17 cellular contexts compared by ENCODE assay signal in the genomic region with DNA sequence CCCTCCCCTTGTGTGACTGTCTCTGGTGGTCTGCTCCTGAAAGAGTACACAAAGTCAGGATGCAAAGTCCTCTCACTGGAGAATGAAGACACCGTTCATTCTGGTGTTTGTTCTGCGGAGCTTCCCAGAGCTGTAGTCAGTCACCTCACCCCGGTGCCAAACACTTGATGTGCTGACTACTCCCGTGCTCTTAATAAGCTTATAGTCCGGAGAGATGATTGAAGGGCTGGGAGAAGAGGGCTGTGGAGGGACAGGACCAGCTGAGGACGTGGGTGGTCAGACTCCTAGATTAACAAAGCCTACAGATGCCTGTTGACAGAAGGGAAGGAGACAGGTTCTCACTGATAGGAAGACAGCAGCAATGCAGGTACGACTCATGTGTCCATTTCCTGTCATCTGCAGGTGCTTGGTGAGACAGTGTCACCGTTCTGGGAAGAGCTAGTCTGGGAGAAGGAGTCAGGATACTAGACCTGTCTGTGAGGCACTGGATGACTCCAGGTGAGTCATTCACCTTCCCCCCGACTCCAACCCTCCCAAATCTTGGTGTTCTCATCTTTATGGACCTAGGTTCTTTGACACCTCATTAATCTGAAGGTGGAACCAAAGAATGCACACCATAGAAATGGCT. TPM values are rescaled to one million over a fixed set of nuclear protein-coding genes. Genes with fewer than 3 reads are reported as not detected.
DNase-seq lines count a peak whose midpoint lies in the region; ATAC-seq, FAIRE-seq and TF ChIP-seq lines count a peak whose summit lies in the region.
"Had no signal": no experiment of that assay in that cellular context is flagged by ENCODE, and none has a peak within 500 bp of the region (broad histone marks: within the 10 kb centered on the region; RNA-seq: fewer than 3 reads in every experiment).

No MANE protein-coding gene starts in this region.

- TF ChIP-seq POLR2A in breast epithelium (IDR thresholded peaks at IDR 0.05): no peak

- H3K27me3 ChIP-seq in breast epithelium (no peaks in the 10 kb centered on the region), PC-3 (ENCODE audit: low read length) (no peaks in the 10 kb centered on the region)

- intact Hi-C loops in MCF 10A (cut with micrococcal nuclease): no loop called here
- intact Hi-C loops in breast epithelium (cut with DNase I; ENCODE audit: low total_unique reads): no loop called here
- intact Hi-C loops in PC-3 (cut with micrococcal nuclease): no loop called here

- no peaks in the 10 kb centered on the region for H3K9me3 Mint-ChIP-seq in MCF 10A (ENCODE audit: unreplicated experiment)
- H3K9me3 Mint-ChIP-seq: activated naive CD4-positive, alpha-beta T cell treated with anti-CD3 and anti-CD28 coated beads, Interleukin-2, amount 10 ng/mL, durations not matched to agents 7 days and 5 days; CD4-positive, alpha-beta memory T cell; HFFc6; neural crest cell had no signal

- POLR2A ChIA-PET in MCF 10A (lab: Yijun Ruan, JAX): interaction anchor here (0.7 to 1.6 kb wide), 3 partner anchors 17 to 28 kb away, joined by 3 to 9 read pairs (median 7); no protein-coding TSS in a partner anchor
- POLR2A ChIA-PET in PC-3 (lab: Charles Lee; ENCODE audit: unreplicated experiment): no interaction called here

- no peaks in the 10 kb centered on the region for H3K4me1 ChIP-seq in breast epithelium
- peaks cover 49% of the 10 kb centered on the region for H3K4me1 ChIP-seq in PC-3 (ENCODE audit: insufficient read depth, low read length)

- H3K27ac Mint-ChIP-seq in MCF 10A (ENCODE audit: low read depth, unreplicated experiment): no peak overlapping the region
- H3K27ac Mint-ChIP-seq: activated naive CD4-positive, alpha-beta T cell treated with anti-CD3 and anti-CD28 coated beads, Interleukin-2, amount 10 ng/mL, durations not matched to agents 7 days and 5 days; HFFc6 had no signal

- H3K36me3 ChIP-seq in breast epithelium (no peaks in the 10 kb centered on the region), PC-3 (ENCODE audit: low read depth, low read length) (no peaks in the 10 kb centered on the region)
- H3K36me3 ChIP-seq: esophagus squamous epithelium had no signal

- H3F3A ChIP-seq in PC-3 (ENCODE audit: low read length, unreplicated experiment): no peaks in the 10 kb centered on the region

- H3K9me2 ChIP-seq in PC-3 (replicated peaks; ENCODE audit: low read length): no peaks in the 10 kb centered on the region

- peak overlapping the region; percentile 64 for H3K4me2 ChIP-seq in PC-3 (ENCODE audit: low read length)

- no peak overlapping the region for H2AFZ ChIP-seq in PC-3 (ENCODE audit: low read length)

- peaks cover 17% of the 10 kb centered on the region for H3K4me1 Mint-ChIP-seq in MCF 10A (ENCODE audit: insufficient read depth, unreplicated experiment)
- H3K4me1 Mint-ChIP-seq: activated naive CD4-positive, alpha-beta T cell treated with anti-CD3 and anti-CD28 coated beads, Interleukin-2, amount 10 ng/mL, durations not matched to agents 7 days and 5 days; CD4-positive, alpha-beta memory T cell had no signal

- peak overlapping the region; percentile 35; the same call in 1 of the 2 replicates for H3K9ac ChIP-seq in PC-3 (ENCODE audit: low read length)

- DNase-seq in MCF 10A (ENCODE audit: unreplicated experiment): peak; percentile 54
- no peak for DNase-seq in breast epithelium (ENCODE audit: low spot score in 2 of 2)
- DNase-seq in PC-3: peak; percentile 89
- DNase-seq in epithelial cell of esophagus (ENCODE audit: low read depth): peak; percentile 76
- DNase-seq in urothelium cell line (ENCODE audit: low spot score): peak; percentile 49
- DNase-seq in HCEC 1CT: no peak
- DNase-seq in NCI-H1436 (lab: John Stamatoyannopoulos, UW): no peak
- DNase-seq in SKM-1 (lab: John Stamatoyannopoulos, UW; ENCODE audit: unreplicated experiment): no peak
- DNase-seq: activated naive CD4-positive, alpha-beta T cell treated with anti-CD3 and anti-CD28 coated beads, Interleukin-2, amount 10 ng/mL, durations not matched to agents 7 days and 5 days; CD4-positive, alpha-beta memory T cell; esophagus squamous epithelium; MM.1S; NCI-H2081 treated with DMSO at 0.1 percent for 48 hours had no signal

- no peak for FAIRE-seq in urothelium cell line (lab: Jason Lieb, UNC)
- FAIRE-seq: GM12891 had no signal

- H3K4me3 ChIP-seq in breast epithelium (no peak overlapping the region), PC-3 (ENCODE audit: low read length) (peak overlapping the region; percentile 5; the same call in 1 of the 2 replicates), epithelial cell of esophagus (ENCODE audit: low read length) (no peak overlapping the region)
- H3K4me3 ChIP-seq: esophagus squamous epithelium had no signal

- ATAC-seq in PC-3: peak; percentile 72

- H3K27me3 Mint-ChIP-seq in MCF 10A (ENCODE audit: insufficient read depth, unreplicated experiment): no peaks in the 10 kb centered on the region

- H3K79me2 ChIP-seq in PC-3 (ENCODE audit: low read length): no peaks in the 10 kb centered on the region

- no peak for TF ChIP-seq CTCF in MCF 10A (IDR thresholded peaks at IDR 0.05; ENCODE audit: unreplicated experiment)
- TF ChIP-seq CTCF in breast epithelium (IDR thresholded peaks at IDR 0.05): no peak
- TF ChIP-seq CTCF in PC-3 (conservative IDR thresholded peaks at IDR 0.05; ENCODE audit: low read depth, low read length): no peak
- no peak for TF ChIP-seq CTCF in epithelial cell of esophagus (IDR thresholded peaks at IDR 0.05; ENCODE audit: insufficient read depth, low read depth, low read length, missing control alignments)

- BruUV-seq in MCF 10A (replicated peaks; lab: Mats Ljungman, UMichigan) (no TSS peak), PC-3 (replicated peaks; lab: Mats Ljungman, UMichigan) (no TSS peak)

- CTCF ChIA-PET in MCF 10A (lab: Yijun Ruan, JAX): interaction anchor here (0.7 to 2.3 kb wide), 6 partner anchors 11 to 81 kb away, joined by 3 to 9 read pairs (median 4); no protein-coding TSS in a partner anchor
- CTCF ChIA-PET in PC-3 (lab: Charles Lee): interaction anchor here (0.6 kb wide), 1 partner anchor 21 kb away, joined by 3 read pairs; no protein-coding TSS in a partner anchor

- H3K27ac ChIP-seq in breast epithelium (no peak overlapping the region), PC-3 (ENCODE audit: low read length) (peak overlapping the region; percentile 86)
- H3K27ac ChIP-seq: esophagus squamous epithelium had no signal

- no peaks in the 10 kb centered on the region for H3K36me3 Mint-ChIP-seq in MCF 10A (ENCODE audit: insufficient read depth, unreplicated experiment)
- H3K36me3 Mint-ChIP-seq: activated naive CD4-positive, alpha-beta T cell treated with anti-CD3 and anti-CD28 coated beads, Interleukin-2, amount 10 ng/mL, durations not matched to agents 7 days and 5 days; CD4-positive, alpha-beta memory T cell had no signal

- H3K4me3 Mint-ChIP-seq in MCF 10A (ENCODE audit: unreplicated experiment): no peak overlapping the region
- H3K4me3 Mint-ChIP-seq: activated naive CD4-positive, alpha-beta T cell treated with anti-CD3 and anti-CD28 coated beads, Interleukin-2, amount 10 ng/mL, durations not matched to agents 7 days and 5 days; CD4-positive, alpha-beta memory T cell; HFFc6; neural crest cell had no signal

- H4K20me1 ChIP-seq in PC-3 (ENCODE audit: low read length): no peaks in the 10 kb centered on the region

- H3K9me3 ChIP-seq in breast epithelium (no peaks in the 10 kb centered on the region), PC-3 (ENCODE audit: low read length) (no peaks in the 10 kb centered on the region)
- H3K9me3 ChIP-seq: esophagus squamous epithelium had no signal

RNA-seq across cellular contexts. Expression of gene LRRN2, which starts 40.4 kb away (rescaled TPM):
- not detected in 2 replicates for total RNA-seq in MCF 10A (2022)
- total RNA-seq in breast epithelium: 1 to 10 TPM in 2 of 3 donors, under 1 TPM in 1; 0.32 to 2.5 (median 2.0) TPM
- total RNA-seq in PC-3 (2014; rRNA removed): 5.0 and 9.0 TPM in 2 replicates
- total RNA-seq: CD4-positive, alpha-beta memory T cell; HFFc6; T-helper 2 cell treated with Interferon-gamma antibody and Interleukin-4, amounts not matched to agents 100 ng/mL and 5 ng/mL, for 36 hours had no signal

Comparison
In these comparisons a context has a peak if more than half of its experiments do, and no peak if none do; other contexts are left out.
1. DNase-seq: peak in MCF 10A (single experiment), PC-3 (single experiment), epithelial cell of esophagus (single experiment) and urothelium cell line (single experiment); none in breast epithelium (0 of 2), HCEC 1CT (single experiment), NCI-H1436 (single experiment) and SKM-1 (single experiment).